In the genomic region with DNA sequence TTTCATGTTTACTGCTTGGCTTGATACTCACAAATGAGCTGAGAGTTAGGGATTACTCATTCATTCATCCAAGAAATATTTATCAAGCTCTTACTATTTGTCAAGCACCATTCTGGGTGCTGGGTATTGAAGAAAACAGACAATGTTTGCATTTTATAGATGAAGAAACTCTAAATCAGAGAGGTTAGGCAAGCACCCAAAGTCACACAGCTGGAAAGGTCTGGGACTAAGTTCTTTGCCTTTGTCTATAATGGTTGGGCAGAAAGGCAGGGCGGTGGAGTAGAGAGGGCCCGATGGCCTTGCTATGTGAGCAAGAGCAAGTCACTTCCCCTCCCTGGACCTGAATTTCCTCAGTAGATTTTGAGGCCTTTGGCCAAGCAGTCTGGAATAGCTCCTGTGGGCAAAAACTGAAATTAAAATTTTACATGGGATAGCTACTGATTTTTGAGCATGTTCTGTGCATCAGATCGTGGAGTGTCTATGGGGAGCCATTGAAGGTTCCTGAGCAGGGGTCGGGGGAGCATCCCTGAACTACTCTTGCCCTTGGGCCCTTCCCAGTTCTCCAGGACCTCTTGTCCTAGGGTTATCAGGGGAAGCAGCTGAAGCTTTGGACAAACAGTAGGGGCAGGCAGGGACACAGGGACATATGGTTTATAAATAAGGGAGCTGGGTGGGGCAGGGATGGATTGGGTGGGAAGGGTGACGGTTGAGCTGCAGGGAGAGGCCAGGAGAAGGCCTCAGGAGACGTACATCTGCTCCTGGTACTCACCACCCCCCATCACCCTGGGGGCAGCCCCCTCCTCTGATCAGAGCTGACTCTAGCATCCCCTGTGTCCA, we compare ENCODE assay signal across 25 cellular contexts. TPM values are rescaled to one million over a fixed set of nuclear protein-coding genes. Genes with fewer than 3 reads are reported as not detected.
DNase-seq lines count a peak whose midpoint lies in the region; ATAC-seq, FAIRE-seq and TF ChIP-seq lines count a peak whose summit lies in the region.
"Had no signal": no experiment of that assay in that cellular context is flagged by ENCODE, and none has a peak within 500 bp of the region (broad histone marks: within the 10 kb centered on the region; RNA-seq: fewer than 3 reads in every experiment).

No MANE protein-coding gene starts in this region.

- CTCF ChIA-PET in A549 (lab: Yijun Ruan, JAX): interaction anchor here (0.6 to 2.1 kb wide), 9 partner anchors 11 to 187 kb away, joined by 3 to 6 read pairs (median 4); no protein-coding TSS in a partner anchor

- FAIRE-seq in A549 (lab: Jason Lieb, UNC): no peak

- H3K36me3 ChIP-seq in colonic mucosa (no peaks in the 10 kb centered on the region), lung (ENCODE audit: control insufficient read depth in 2 of 2, insufficient read depth in 2 of 2, low read length in 2 of 2) (no peaks in the 10 kb centered on the region)
- H3K36me3 ChIP-seq: adrenal gland, brain microvascular endothelial cell, neutrophil, transverse colon had no signal

- intact Hi-C loops in colonic mucosa (cut with DNase I): no loop called here

- WGBS in A549 (ENCODE audit: missing lambda C conversion rate): 65% methylated on average over 6 of the region's 6 CpGs
- WGBS in lung, 2 donors: 69 to 81% methylated on average over 5 to 6 of the region's 6 CpGs

- H3K27me3 ChIP-seq in colonic mucosa (no peaks in the 10 kb centered on the region), lung (ENCODE audit: control insufficient read depth, insufficient read depth) (no peaks in the 10 kb centered on the region)

- DNase-seq in A549 (ENCODE audit: low read depth in 1 of 2, low spot score in 1 of 2): no peak
- DNase-seq in GM03348 (ENCODE audit: low spot score): peak; percentile 2
- DNase-seq in colonic mucosa: peak; percentile 53
- DNase-seq in lung (ENCODE audit: low spot score): no peak
- DNase-seq in activated CD8-positive, alpha-beta memory T cell treated with anti-CD3 and anti-CD28 coated beads, Interleukin-2, amount 50 U/mL, for 4 hours: no peak
- DNase-seq in AG20443 (ENCODE audit: low spot score): no peak
- DNase-seq in ureter (ENCODE audit: low spot score): no peak
- no peak for DNase-seq in activated CD4-positive, alpha-beta T cell treated with anti-CD3 and anti-CD28 coated beads for 4 hours
- DNase-seq: activated CD8-positive, alpha-beta memory T cell treated with anti-CD3 and anti-CD28 coated beads, Interleukin-2, amount 10 ng/mL, durations not matched to agents 7 days and 5 days; activated naive CD4-positive, alpha-beta T cell treated with Interleukin-2 at 50 U/mL for 16 hours; activated T-cell treated with anti-CD3 and anti-CD28 coated beads, Interleukin-2, amount 50 U/mL, for 72 hours; adrenal gland; brain microvascular endothelial cell; C1 segment of cervical spinal cord; COR-L47; DND-41; HCEC 1CT; NCI-H1417 treated with DMSO at 0.1 percent for 48 hours; NCI-H2081; NCI-H774; psoas muscle; transverse colon had no signal

- no peak overlapping the region for H3K9ac ChIP-seq in colonic mucosa (ENCODE audit: low read depth in 2 of 2, low read length in 2 of 2)

- no peak for TF ChIP-seq EP300 in A549 (IDR thresholded peaks at IDR 0.05)

- TF ChIP-seq CTCF in A549 (IDR thresholded peaks at IDR 0.05) (no peak), colonic mucosa (IDR thresholded peaks at IDR 0.05) (no peak), lung (IDR thresholded peaks at IDR 0.05; ENCODE audit: control extremely low read depth, extremely low read depth) (no peak)

- H3K4me1 ChIP-seq in A549 (0 out of 3 replicates have a peak, but pooled peaks cover 3% of the 10 kb centered on the region), colonic mucosa (no peaks in the 10 kb centered on the region), lung (ENCODE audit: control insufficient read depth in 2 of 2, insufficient read depth in 2 of 2, low read length in 2 of 2) (peaks cover 0 to 9% of the 10 kb centered on the region in 2 donors)
- H3K4me1 ChIP-seq: adrenal gland had no signal

- H3K27ac ChIP-seq in A549 (no peak overlapping the region), colonic mucosa (no peak overlapping the region), lung (ENCODE audit: low read depth in 1 of 2, low read length in 1 of 2) (no peak overlapping the region)
- H3K27ac ChIP-seq: adrenal gland, brain microvascular endothelial cell, neutrophil, psoas muscle had no signal

- H3K4me3 ChIP-seq in A549 (no peak overlapping the region), colonic mucosa (no peak overlapping the region), lung (no peak overlapping the region)
- H3K4me3 ChIP-seq: adrenal gland, psoas muscle, transverse colon had no signal

- H3K9me3 ChIP-seq in A549: 0 out of 3 replicates have a peak, but pooled peaks cover 6% of the 10 kb centered on the region
- H3K9me3 ChIP-seq in colonic mucosa: no peaks in the 10 kb centered on the region
- H3K9me3 ChIP-seq in lung (ENCODE audit: control insufficient read depth in 2 of 2, insufficient read depth in 1 of 2, low read length in 1 of 2): no peaks in the 10 kb centered on the region
- H3K9me3 ChIP-seq: adrenal gland, neutrophil, psoas muscle, transverse colon had no signal

- TF ChIP-seq RAD21 in A549 (conservative IDR thresholded peaks at IDR 0.05 in 1 of 2, IDR thresholded peaks at IDR 0.05 in 1 of 2): no peak

- no peak for TF ChIP-seq POLR2A in A549 (IDR thresholded peaks at IDR 0.05; ENCODE audit: low read length)

- H3K4me2 ChIP-seq in A549: no peak overlapping the region

- ATAC-seq in A549: no peak
- peak; percentile 8 for ATAC-seq in lung (ENCODE audit: insufficient read depth, low FRiP score)
- ATAC-seq: activated CD8-positive, alpha-beta memory T cell treated with anti-CD3 and anti-CD28 coated beads, Interleukin-2, amount 10 ng/mL, durations not matched to agents 7 days and 5 days; activated T-cell treated with anti-CD3 and anti-CD28 coated beads, Interleukin-2, amount 50 U/mL, for 72 hours; psoas muscle had no signal

- POLR2A ChIA-PET in A549 (lab: Yijun Ruan, JAX): no interaction called here

TF ChIP-seq in A549, 52 proteins besides CTCF, POLR2A, EP300 and RAD21:
- TF ChIP-seq, protein P1, sequence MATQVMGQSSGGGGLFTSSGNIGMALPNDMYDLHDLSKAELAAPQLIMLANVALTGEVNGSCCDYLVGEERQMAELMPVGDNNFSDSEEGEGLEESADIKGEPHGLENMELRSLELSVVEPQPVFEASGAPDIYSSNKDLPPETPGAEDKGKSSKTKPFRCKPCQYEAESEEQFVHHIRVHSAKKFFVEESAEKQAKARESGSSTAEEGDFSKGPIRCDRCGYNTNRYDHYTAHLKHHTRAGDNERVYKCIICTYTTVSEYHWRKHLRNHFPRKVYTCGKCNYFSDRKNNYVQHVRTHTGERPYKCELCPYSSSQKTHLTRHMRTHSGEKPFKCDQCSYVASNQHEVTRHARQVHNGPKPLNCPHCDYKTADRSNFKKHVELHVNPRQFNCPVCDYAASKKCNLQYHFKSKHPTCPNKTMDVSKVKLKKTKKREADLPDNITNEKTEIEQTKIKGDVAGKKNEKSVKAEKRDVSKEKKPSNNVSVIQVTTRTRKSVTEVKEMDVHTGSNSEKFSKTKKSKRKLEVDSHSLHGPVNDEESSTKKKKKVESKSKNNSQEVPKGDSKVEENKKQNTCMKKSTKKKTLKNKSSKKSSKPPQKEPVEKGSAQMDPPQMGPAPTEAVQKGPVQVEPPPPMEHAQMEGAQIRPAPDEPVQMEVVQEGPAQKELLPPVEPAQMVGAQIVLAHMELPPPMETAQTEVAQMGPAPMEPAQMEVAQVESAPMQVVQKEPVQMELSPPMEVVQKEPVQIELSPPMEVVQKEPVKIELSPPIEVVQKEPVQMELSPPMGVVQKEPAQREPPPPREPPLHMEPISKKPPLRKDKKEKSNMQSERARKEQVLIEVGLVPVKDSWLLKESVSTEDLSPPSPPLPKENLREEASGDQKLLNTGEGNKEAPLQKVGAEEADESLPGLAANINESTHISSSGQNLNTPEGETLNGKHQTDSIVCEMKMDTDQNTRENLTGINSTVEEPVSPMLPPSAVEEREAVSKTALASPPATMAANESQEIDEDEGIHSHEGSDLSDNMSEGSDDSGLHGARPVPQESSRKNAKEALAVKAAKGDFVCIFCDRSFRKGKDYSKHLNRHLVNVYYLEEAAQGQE (IDR thresholded peaks at IDR 0.05): no peak
- TF ChIP-seq CEBPB (IDR thresholded peaks at IDR 0.05): no peak
- TF ChIP-seq RNF2 (IDR thresholded peaks at IDR 0.05; ENCODE audit: borderline replicate concordance, low read depth): no peak
- peak; percentile 28 for TF ChIP-seq ZFP36 (IDR thresholded peaks at IDR 0.05; ENCODE audit: borderline replicate concordance, partially characterized antibody)
- TF ChIP-seq HOXA7 (CRISPR knock-in tag; IDR thresholded peaks at IDR 0.05): no peak
- no peak for TF ChIP-seq SREBF2 (IDR thresholded peaks at IDR 0.05)
- no peak for TF ChIP-seq ESRRA (IDR thresholded peaks at IDR 0.05; ENCODE audit: borderline replicate concordance, low read length)
- TF ChIP-seq NPAS2 (CRISPR knock-in tag; IDR thresholded peaks at IDR 0.05; ENCODE audit: borderline replicate concordance): no peak

RNA-seq across cellular contexts. Expression of a gene that starts 23.3 kb away (rescaled TPM):
- polyA plus RNA-seq in A549 (2011; rRNA removed): 0.53 and 0.58 TPM in 2 replicates
- 0.19 TPM in 2 replicates for polyA plus RNA-seq in A549 (2012; cell fraction: cytosol; rRNA removed)
- polyA plus RNA-seq in A549 (2012; cell fraction: nucleus; rRNA removed): 2.9 and 3.0 TPM in 2 replicates
- polyA plus RNA-seq in A549 (2017; fragmentation: RNase III; extraction: RNeasy Plus Mini Kit Qiagen cat#74134 plus additional on column Dnase treatment): 0.49 to 0.55 TPM (median 0.50 TPM) in 3 replicates
- 0.21 and 0.49 TPM in 2 replicates for polyA minus RNA-seq in A549 (2011; rRNA and poly(A)+ RNA removed)
- total RNA-seq in colonic mucosa: 10 to 100 TPM; 33.9 to 47.4 TPM
- total RNA-seq in lung: 100 to 1,000 TPM; 328 to 655 TPM
- polyA plus RNA-seq in lung: 100 to 1,000 TPM; 267 to 527 TPM
- 373 TPM for total RNA-seq in ureter

RNA-seq across cellular contexts. Expression of a gene that starts 28.8 kb away (rescaled TPM):
- polyA plus RNA-seq in A549 (2011; rRNA removed): not detected in 2 replicates
- not detected in 2 replicates for polyA plus RNA-seq in A549 (2012; cell fraction: cytosol; rRNA removed)
- polyA plus RNA-seq in A549 (2012; cell fraction: nucleus; rRNA removed): not detected in 2 replicates
- not detected in 3 replicates for polyA plus RNA-seq in A549 (2017; fragmentation: RNase III; extraction: RNeasy Plus Mini Kit Qiagen cat#74134 plus additional on column Dnase treatment)
- polyA minus RNA-seq in A549 (2011; rRNA and poly(A)+ RNA removed): not detected in 2 replicates
- total RNA-seq in colonic mucosa: not detected
- total RNA-seq in lung: under 1 TPM in 1 of 2 donors, not detected in 1; 0.77 TPM
- polyA plus RNA-seq in lung: under 1 TPM; 0.38 to 0.77 TPM
- total RNA-seq in ureter: not detected
- total RNA-seq: activated CD8-positive, alpha-beta memory T cell treated with anti-CD3 and anti-CD28 coated beads, Interleukin-2, amount 10 ng/mL, durations not matched to agents 7 days and 5 days; activated T-cell treated with anti-CD3 and anti-CD28 coated beads, Interleukin-2, amount 50 U/mL, for 72 hours; chondrocyte; mesenteric fat pad; psoas muscle; transverse colon had no signal

Comparison
In these comparisons a context has a peak if more than half of its experiments do, and no peak if none do; other contexts are left out.
1. DNase-seq: peak in GM03348 (single experiment) and colonic mucosa (single experiment); none in A549 (0 of 2), lung (single experiment), activated CD8-positive, alpha-beta memory T cell treated with anti-CD3 and anti-CD28 coated beads, Interleukin-2, amount 50 U/mL, for 4 hours (single experiment), AG20443 (single experiment), ureter (single experiment) and activated CD4-positive, alpha-beta T cell treated with anti-CD3 and anti-CD28 coated beads for 4 hours (0 of 2).